Comparison of ENCODE assay signal across 17 cellular contexts in the genomic region with DNA sequence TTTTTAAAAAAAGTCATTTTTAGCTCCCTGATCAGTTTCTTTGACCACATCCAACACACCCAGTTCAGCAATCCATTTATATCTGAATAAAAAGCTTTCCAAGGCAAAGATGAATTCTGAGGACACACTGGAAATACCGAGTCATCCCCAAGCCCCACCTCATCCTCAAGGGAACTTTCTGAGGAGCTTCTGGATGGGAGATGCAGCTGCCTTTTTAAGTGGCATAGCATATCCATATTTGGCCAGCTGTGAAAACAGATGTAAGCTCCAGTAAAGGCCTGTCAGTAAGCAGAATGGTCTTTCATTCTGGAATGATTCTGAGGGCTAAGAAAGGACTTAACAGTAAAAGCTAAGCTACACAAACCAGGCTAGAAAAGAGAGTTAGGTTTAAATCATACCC. TPM values are rescaled to one million over a fixed set of nuclear protein-coding genes. Genes with fewer than 3 reads are reported as not detected.
DNase-seq lines count a peak whose midpoint lies in the region; ATAC-seq and FAIRE-seq lines count a peak whose summit lies in the region.
"Had no signal": no experiment of that assay in that cellular context is flagged by ENCODE, and none has a peak within 500 bp of the region (broad histone marks: within the 10 kb centered on the region; RNA-seq: fewer than 3 reads in every experiment).

No MANE protein-coding gene starts in this region.

- H2AFZ ChIP-seq in ACC112 (ENCODE audit: low read length, unreplicated experiment) = no peak overlapping the region
- H2AFZ ChIP-seq: PC-9 had no signal

- H3K9ac ChIP-seq in rectal smooth muscle tissue (ENCODE audit: low read length) = no peak overlapping the region
- H3K9ac ChIP-seq: BLaER1 had no signal

- no peaks in the 10 kb centered on the region for H3K27me3 ChIP-seq in ACC112 (ENCODE audit: insufficient read depth, low read length)
- H3K27me3 ChIP-seq in rectal smooth muscle tissue (ENCODE audit: control insufficient read depth, insufficient read depth, low read length) = no peaks in the 10 kb centered on the region
- H3K27me3 ChIP-seq: BLaER1 had no signal

- ATAC-seq in GM21723 (IDR thresholded peaks at IDR 0.05; ENCODE audit: unreplicated experiment) (no peak), HG02588 (IDR thresholded peaks at IDR 0.05; ENCODE audit: unreplicated experiment) (no peak), left lobe of liver (no peak)

- peaks cover 7% of the 10 kb centered on the region for H3K4me1 ChIP-seq in ACC112 (ENCODE audit: control insufficient read depth, insufficient read depth, low read length, unreplicated experiment)
- H3K4me1 ChIP-seq in rectal smooth muscle tissue (ENCODE audit: control insufficient read depth, insufficient read depth, low read length) = peaks cover 5% of the 10 kb centered on the region
- H3K4me1 ChIP-seq: BLaER1 had no signal

- H3K36me3 ChIP-seq in ACC112 (ENCODE audit: insufficient read depth, low read length) (peaks cover 16% of the 10 kb centered on the region; the same call in 1 of the 2 replicates), rectal smooth muscle tissue (ENCODE audit: control insufficient read depth, insufficient read depth, low read length) (peaks cover 5% of the 10 kb centered on the region)

- H3K27ac ChIP-seq in ACC112 (ENCODE audit: low read depth, low read length) (peak overlapping the region; percentile 23; the same call in 1 of the 2 replicates), rectal smooth muscle tissue (ENCODE audit: low read depth, low read length) (peak overlapping the region; percentile 74)
- H3K27ac ChIP-seq: BLaER1, PC-9 had no signal

- peak; percentile 67 for FAIRE-seq in HTR-8/SVneo (lab: Jason Lieb, UNC)

- H3K79me2 ChIP-seq in ACC112 (ENCODE audit: control insufficient read depth, insufficient read depth, low read length, unreplicated experiment) = peaks cover 15% of the 10 kb centered on the region

- DNase-seq in HTR-8/SVneo (ENCODE audit: insufficient read length, low spot score) (no peak), dermis blood vessel endothelial cell (peak; percentile 11), left lobe of liver (ENCODE audit: low spot score) (no peak)
- no peak for DNase-seq in activated CD8-positive, alpha-beta memory T cell treated with anti-CD3 and anti-CD28 coated beads, Interleukin-2, amount 50 U/mL, for 4 hours
- DNase-seq: activated CD4-positive, alpha-beta T cell treated with anti-CD3 and anti-CD28 coated beads for 4 hours; activated T-cell treated with anti-CD3 and anti-CD28 coated beads, Interleukin-2, amount 50 U/mL, for 1 hour; anterior cingulate cortex; effector CD8-positive, alpha-beta T cell; hypothalamus; NCI-H1092 treated with DMSO at 0.1 percent for 48 hours; PC-9; stimulated activated CD4-positive, alpha-beta T cell treated with anti-CD3 and anti-CD28 coated beads, Interleukin-15, amount 100 ng/mL, for 24 hours had no signal

- H3K4me3 ChIP-seq in ACC112 (ENCODE audit: low read depth, low read length) = no peak overlapping the region
- no peak overlapping the region for H3K4me3 ChIP-seq in rectal smooth muscle tissue (ENCODE audit: low read length)
- H3K4me3 ChIP-seq: BLaER1, PC-9 had no signal

RNA-seq across cellular contexts. Expression of a gene that starts 18.4 kb away (rescaled TPM):
- total RNA-seq in dermis blood vessel endothelial cell (21.3 and 22.4 TPM in 2 replicates), left lobe of liver (13.4 TPM)

RNA-seq across cellular contexts. Expression of a gene that starts 49.8 kb away (rescaled TPM):
- total RNA-seq in dermis blood vessel endothelial cell (35.5 and 38.1 TPM in 2 replicates), left lobe of liver (21.7 TPM)
